8 cellular contexts compared by ENCODE assay signal in genomic region chr9:38620483-38621433, GRCh38. TPM values are rescaled to one million over a fixed set of nuclear protein-coding genes. Genes with fewer than 3 reads are reported as not detected.
A peak's percentile ranks its signal among the peaks of the same experiment; 100 is the strongest.
DNase-seq lines count a peak whose midpoint lies in the region; ATAC-seq lines count a peak whose summit lies in the region.

Gene ANKRD18A, minus strand, starts transcription at chr9:38620596. Its CDS starts 311 bp downstream, at chr9:38620285.

- peak within 1 kb of the TSS; percentile 67 for H3K4me3 ChIP-seq in endocrine pancreas (ENCODE audit: control insufficient read depth, insufficient read depth, low read length)

- peak within 1 kb of the TSS; percentile 80 for H3K4me3 Mint-ChIP-seq in activated CD4-positive, alpha-beta memory T cell treated with anti-CD3 and anti-CD28 coated beads for 36 hours

- no peaks in the 10 kb centered on the region for H3K9me3 Mint-ChIP-seq in activated CD4-positive, alpha-beta memory T cell treated with anti-CD3 and anti-CD28 coated beads for 36 hours

- peak; percentile 64 for ATAC-seq in HG03097 (IDR thresholded peaks at IDR 0.05; ENCODE audit: low FRiP score, unreplicated experiment)

- DNase-seq in NCI-H1417 (lab: John Stamatoyannopoulos, UW) (peak; percentile 82 to 88 (median 86)), NCI-H1417 treated with DMSO at 0.1 percent for 48 hours (lab: John Stamatoyannopoulos, UW) (no peak), NCI-H226 (peak; percentile 77), medulla oblongata (ENCODE audit: extremely low spot score) (peak; percentile 61)
- peak; percentile 88 for DNase-seq in activated CD4-positive, alpha-beta memory T cell treated with anti-CD3 and anti-CD28 coated beads for 36 hours
- DNase-seq in stimulated activated CD4-positive, alpha-beta T cell treated with anti-CD3 and anti-CD28 coated beads, TNF-alpha, amount 100 ng/mL, for 24 hours (ENCODE audit: low read depth in 3 of 3): peak; percentile 55 to 80 (median 55)

- H3K4me1 Mint-ChIP-seq in activated CD4-positive, alpha-beta memory T cell treated with anti-CD3 and anti-CD28 coated beads for 36 hours (ENCODE audit: low read depth): peaks cover 10% of the 10 kb centered on the region

- POLR2A ChIA-PET in activated CD4-positive, alpha-beta memory T cell treated with anti-CD3 and anti-CD28 coated beads for 36 hours (lab: Charles Lee): interaction anchor here (1.9 kb wide), 1 partner anchor 228 kb away, joined by 5 read pairs; no protein-coding TSS in a partner anchor

- H3K27me3 ChIP-seq in endocrine pancreas (ENCODE audit: control insufficient read depth, insufficient read depth, low read length): no peaks in the 10 kb centered on the region

- H3K27ac Mint-ChIP-seq in activated CD4-positive, alpha-beta memory T cell treated with anti-CD3 and anti-CD28 coated beads for 36 hours: peak within 1 kb of the TSS; percentile 79

- intact Hi-C loops in activated CD4-positive, alpha-beta memory T cell treated with anti-CD3 and anti-CD28 coated beads for 36 hours (cut with micrococcal nuclease): loop anchor here (1.0 to 2.0 kb wide), 2 partner anchors 22 to 52 kb away; no protein-coding TSS in a partner anchor

- H3K36me3 Mint-ChIP-seq in activated CD4-positive, alpha-beta memory T cell treated with anti-CD3 and anti-CD28 coated beads for 36 hours: peaks cover 2% of the 10 kb centered on the region

- H3K4me1 ChIP-seq in endocrine pancreas (ENCODE audit: control insufficient read depth, insufficient read depth, low read length): peaks cover 8% of the 10 kb centered on the region

- H3K9ac ChIP-seq in endocrine pancreas (ENCODE audit: control insufficient read depth, insufficient read depth, low read length): peak within 1 kb of the TSS; percentile 66

- peaks cover 2% of the 10 kb centered on the region for H3K27me3 Mint-ChIP-seq in activated CD4-positive, alpha-beta memory T cell treated with anti-CD3 and anti-CD28 coated beads for 36 hours

- H3K9me3 ChIP-seq in endocrine pancreas (ENCODE audit: control insufficient read depth, low read length): no peaks in the 10 kb centered on the region

- no peaks in the 10 kb centered on the region for H3K36me3 ChIP-seq in endocrine pancreas (ENCODE audit: control insufficient read depth, insufficient read depth, low read length)

- CTCF ChIA-PET in activated CD4-positive, alpha-beta memory T cell treated with anti-CD3 and anti-CD28 coated beads for 36 hours (lab: Charles Lee): interaction anchor here (0.7 to 2.4 kb wide), 6 partner anchors 12 to 95 kb away, joined by 3 to 8 read pairs (median 4); no protein-coding TSS in a partner anchor

RNA-seq across cellular contexts. Expression of gene ANKRD18A, which starts in this region (rescaled TPM):
- 1 to 10 TPM; 8.3 to 8.6 TPM for total RNA-seq in activated CD4-positive, alpha-beta memory T cell treated with anti-CD3 and anti-CD28 coated beads for 36 hours
